In the genomic region with DNA sequence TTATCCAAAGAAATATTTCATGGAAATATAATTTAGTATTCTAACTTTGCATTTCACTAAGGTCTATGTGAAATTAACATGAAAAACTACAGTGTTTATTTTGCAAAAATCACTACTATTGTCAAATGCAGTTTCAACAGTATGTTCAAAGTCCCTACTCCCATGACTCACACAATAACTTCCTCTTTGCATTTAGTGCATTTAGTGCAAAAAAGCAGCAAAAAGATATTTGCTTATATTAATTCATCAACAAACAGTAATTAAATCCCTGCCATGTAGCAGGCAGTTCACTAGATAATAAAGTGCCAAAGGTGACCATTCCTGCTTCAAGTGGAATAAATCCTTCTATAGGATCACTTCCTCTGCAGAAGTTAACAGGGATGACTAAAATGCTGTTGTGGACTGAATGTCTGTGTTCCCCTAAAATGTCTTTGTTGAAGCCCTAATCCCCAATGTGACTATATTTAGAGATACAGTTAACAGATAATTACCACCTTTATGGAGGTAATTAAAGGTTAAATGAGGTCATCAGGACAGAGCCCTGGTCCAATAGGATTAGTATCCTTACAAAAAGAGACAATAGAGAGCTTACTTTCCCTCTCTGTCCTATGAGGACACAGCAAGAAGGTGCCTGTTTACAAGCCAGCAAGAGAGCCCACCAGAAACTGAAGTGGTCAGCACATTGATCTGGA, we compare ENCODE assay signal across 16 cellular contexts.
DNase-seq lines count a peak whose midpoint lies in the region; ATAC-seq and TF ChIP-seq lines count a peak whose summit lies in the region.
"Had no signal": no experiment of that assay in that cellular context is flagged by ENCODE, and none has a peak within 500 bp of the region (broad histone marks: within the 10 kb centered on the region; RNA-seq: fewer than 3 reads in every experiment).

No MANE protein-coding gene starts in this region.

- H3K27ac Mint-ChIP-seq in type B pancreatic cell, result peak overlapping the region; percentile 15
- H3K27ac Mint-ChIP-seq: activated naive CD8-positive, alpha-beta T cell treated with anti-CD3 and anti-CD28 coated beads for 36 hours had no signal

- peaks cover 7% of the 10 kb centered on the region for H3K36me3 Mint-ChIP-seq in type B pancreatic cell

- peak overlapping the region; percentile 36 for H3K27ac ChIP-seq in epithelial cell of prostate
- H3K27ac ChIP-seq: vagina had no signal

- H3K9me3 Mint-ChIP-seq in type B pancreatic cell, result no peaks in the 10 kb centered on the region
- H3K9me3 Mint-ChIP-seq: activated naive CD8-positive, alpha-beta T cell treated with anti-CD3 and anti-CD28 coated beads for 36 hours; brain; H9 had no signal

- no peak for TF ChIP-seq CTCF in type B pancreatic cell (conservative IDR thresholded peaks at IDR 0.05)

- peaks cover 59% of the 10 kb centered on the region for H3K4me1 Mint-ChIP-seq in type B pancreatic cell (ENCODE audit: unreplicated experiment)

- no peak for ATAC-seq in HG02970 (IDR thresholded peaks at IDR 0.05; ENCODE audit: low FRiP score, unreplicated experiment)
- ATAC-seq in HG02571 (IDR thresholded peaks at IDR 0.05; ENCODE audit: unreplicated experiment), result no peak
- ATAC-seq: right cardiac atrium had no signal

- no peaks in the 10 kb centered on the region for H3K27me3 Mint-ChIP-seq in type B pancreatic cell
- H3K27me3 Mint-ChIP-seq: activated naive CD8-positive, alpha-beta T cell treated with anti-CD3 and anti-CD28 coated beads for 36 hours; brain had no signal

- no peak overlapping the region for H3K4me3 Mint-ChIP-seq in type B pancreatic cell
- H3K4me3 Mint-ChIP-seq: activated naive CD8-positive, alpha-beta T cell treated with anti-CD3 and anti-CD28 coated beads for 36 hours; brain; H9 had no signal

- DNase-seq in SKM-1 treated with dmso at 0.1 percent for 144 hours (lab: John Stamatoyannopoulos, UW; ENCODE audit: unreplicated experiment), result peak; percentile 15
- DNase-seq in SKM-1 (lab: John Stamatoyannopoulos, UW; ENCODE audit: unreplicated experiment), result no peak
- DNase-seq in NCI-H748 treated with DMSO at 0.1 percent for 48 hours (lab: John Stamatoyannopoulos, UW), result peak; percentile 20
- no peak for DNase-seq in epithelial cell of prostate (ENCODE audit: low read depth, low spot score)
- DNase-seq in type B pancreatic cell (ENCODE audit: extremely low spot score, unreplicated experiment), result no peak
- no peak for DNase-seq in RPMI8226
- DNase-seq: activated naive CD8-positive, alpha-beta T cell treated with anti-CD3 and anti-CD28 coated beads for 36 hours; H9; head of caudate nucleus; NCI-H1092 treated with DMSO at 0.1 percent for 48 hours; right cardiac atrium; stimulated activated CD4-positive, alpha-beta T cell treated with anti-CD3 and anti-CD28 coated beads, Interleukin-1b, Interleukin-23, amount 100 ng/mL, for 48 hours had no signal

Comparison
In these comparisons a context has a peak if more than half of its experiments do, and no peak if none do; other contexts are left out.
1. DNase-seq: peak in SKM-1 treated with dmso at 0.1 percent for 144 hours (single experiment) and NCI-H748 treated with DMSO at 0.1 percent for 48 hours (single experiment); none in SKM-1 (single experiment), epithelial cell of prostate (single experiment), type B pancreatic cell (single experiment) and RPMI8226 (single experiment).